20 cellular contexts compared by ENCODE assay signal in the genomic region with DNA sequence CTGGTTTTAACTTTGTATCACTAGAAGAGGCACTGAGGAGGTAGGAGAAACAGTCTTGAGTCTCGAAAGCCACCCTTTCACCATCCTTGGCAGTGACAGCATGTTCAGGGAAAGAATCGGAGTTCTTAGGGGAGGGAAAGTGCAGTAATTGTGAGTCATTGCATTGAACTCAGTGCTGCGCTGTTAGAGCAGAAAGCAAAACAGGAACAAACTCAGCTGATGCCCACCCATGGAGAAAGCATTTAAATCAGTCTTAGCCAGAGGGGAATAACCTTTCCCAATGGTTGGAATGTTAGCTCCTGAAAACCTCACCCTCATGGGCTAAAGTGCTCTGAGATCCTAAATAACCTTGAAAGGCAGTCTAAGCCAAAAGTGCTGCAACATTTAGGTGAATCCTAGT.
DNase-seq lines count a peak whose midpoint lies in the region; ATAC-seq and TF ChIP-seq lines count a peak whose summit lies in the region.
"Had no signal": no experiment of that assay in that cellular context is flagged by ENCODE, and none has a peak within 500 bp of the region (broad histone marks: within the 10 kb centered on the region; RNA-seq: fewer than 3 reads in every experiment).

No MANE protein-coding gene starts in this region.

- no peak for TF ChIP-seq POLR2A in breast epithelium (IDR thresholded peaks at IDR 0.05)

- no TSS peak for BruUV-seq in MCF 10A (replicated peaks; lab: Mats Ljungman, UMichigan)

- H3K4me3 Mint-ChIP-seq in MCF 10A (ENCODE audit: unreplicated experiment): peak overlapping the region; percentile 28

- H3K27ac Mint-ChIP-seq in MCF 10A (ENCODE audit: low read depth, unreplicated experiment): peak overlapping the region; percentile 2

- H4K20me1 ChIP-seq in smooth muscle cell (ENCODE audit: low read depth): no peaks in the 10 kb centered on the region
- H4K20me1 ChIP-seq: BLaER1 treated with 17β-estradiol and CSF1 and Interleukin-3, amounts not matched to agents 10 nM and 100 nM had no signal

- in situ Hi-C loops in astrocyte of the spinal cord (cut with HindIII; ENCODE audit: low sequenced_read_pairs): no loop called here

- POLR2A ChIA-PET in MCF 10A (lab: Yijun Ruan, JAX): no interaction called here

- no peaks in the 10 kb centered on the region for H3F3A ChIP-seq in smooth muscle cell (ENCODE audit: low read depth)

- no peaks in the 10 kb centered on the region for H3K36me3 ChIP-seq in breast epithelium
- H3K36me3 ChIP-seq in smooth muscle cell (ENCODE audit: low read depth): no peaks in the 10 kb centered on the region
- H3K36me3 ChIP-seq: BLaER1 treated with 17β-estradiol and CSF1 and Interleukin-3, amounts not matched to agents 10 nM and 100 nM; SJCRH30 had no signal

- CTCF ChIA-PET in MCF 10A (lab: Yijun Ruan, JAX): no interaction called here

- no peak for ATAC-seq in HG03045 (IDR thresholded peaks at IDR 0.05; ENCODE audit: unreplicated experiment)
- ATAC-seq: GM12878 had no signal

- intact Hi-C loops in MCF 10A (cut with micrococcal nuclease) (no loop called here), breast epithelium (cut with DNase I; ENCODE audit: low total_unique reads) (no loop called here)

- no peaks in the 10 kb centered on the region for H3K79me2 ChIP-seq in smooth muscle cell (ENCODE audit: low read depth)

- H3K4me2 ChIP-seq in smooth muscle cell: no peak overlapping the region
- H3K4me2 ChIP-seq: BLaER1 treated with 17β-estradiol and CSF1 and Interleukin-3, amounts not matched to agents 10 nM and 100 nM had no signal

- peaks cover 5% of the 10 kb centered on the region for H3K4me1 Mint-ChIP-seq in MCF 10A (ENCODE audit: insufficient read depth, unreplicated experiment)

- WGBS in smooth muscle cell (ENCODE audit: low lambda C conversion rate): 58% methylated on average over 3 of the region's 3 CpGs

- no peaks in the 10 kb centered on the region for H3K27me3 Mint-ChIP-seq in MCF 10A (ENCODE audit: insufficient read depth, unreplicated experiment)

- no peak overlapping the region for H3K9ac ChIP-seq in smooth muscle cell (ENCODE audit: low read depth)
- H3K9ac ChIP-seq: BLaER1 treated with 17β-estradiol and CSF1 and Interleukin-3, amounts not matched to agents 10 nM and 100 nM had no signal

- no peak overlapping the region for H2AFZ ChIP-seq in smooth muscle cell (ENCODE audit: low read depth)

- no peaks in the 10 kb centered on the region for H3K27me3 ChIP-seq in breast epithelium
- H3K27me3 ChIP-seq in smooth muscle cell (ENCODE audit: low read depth): no peaks in the 10 kb centered on the region
- H3K27me3 ChIP-seq: BLaER1 treated with 17β-estradiol and CSF1 and Interleukin-3, amounts not matched to agents 10 nM and 100 nM; SJCRH30 had no signal

- H3K27ac ChIP-seq in breast epithelium (no peak overlapping the region), smooth muscle cell (ENCODE audit: low read depth) (no peak overlapping the region)
- H3K27ac ChIP-seq: 22Rv1; BLaER1 treated with 17β-estradiol and CSF1 and Interleukin-3, amounts not matched to agents 10 nM and 100 nM; SJCRH30 had no signal

- DNase-seq in MCF 10A (ENCODE audit: unreplicated experiment) (peak; percentile 49), breast epithelium (ENCODE audit: low spot score in 2 of 2) (no peak), astrocyte of the spinal cord (ENCODE audit: low read depth, low spot score) (peak; percentile 0), iPS-NIHi7 (ENCODE audit: extremely low spot score) (peak; percentile 11), cortex of kidney (lab: John Stamatoyannopoulos, UW) (no peak), smooth muscle cell (lab: John Stamatoyannopoulos, UW; ENCODE audit: unreplicated experiment) (no peak), UCSD-AML1 (lab: John Stamatoyannopoulos, UW; ENCODE audit: unreplicated experiment) (no peak)
- DNase-seq: COR-L47, IMR-90, Kasumi-1, MV-4-11, NCI-H1436, NCI-H2081 treated with DMSO at 0.1 percent for 48 hours, NCI-H524, RPMI8226, SJCRH30 had no signal

- H3K9me3 ChIP-seq in breast epithelium (peaks cover 0 to 24% of the 10 kb centered on the region in 2 donors), smooth muscle cell (replicated peaks; ENCODE audit: low read depth) (no peaks in the 10 kb centered on the region)
- H3K9me3 ChIP-seq: BLaER1 treated with 17β-estradiol and CSF1 and Interleukin-3, amounts not matched to agents 10 nM and 100 nM; SJCRH30 had no signal

- no peaks in the 10 kb centered on the region for H3K36me3 Mint-ChIP-seq in MCF 10A (ENCODE audit: insufficient read depth, unreplicated experiment)

- TF ChIP-seq CTCF in MCF 10A (IDR thresholded peaks at IDR 0.05; ENCODE audit: unreplicated experiment) (no peak), breast epithelium (IDR thresholded peaks at IDR 0.05) (no peak), astrocyte of the spinal cord (IDR thresholded peaks at IDR 0.05; ENCODE audit: low read depth, low read length) (no peak), smooth muscle cell (IDR thresholded peaks at IDR 0.05; ENCODE audit: borderline replicate concordance, insufficient read depth, poor library complexity, severe bottlenecking) (no peak)

- H3K4me1 ChIP-seq in breast epithelium: no peaks in the 10 kb centered on the region
- H3K4me1 ChIP-seq in smooth muscle cell (ENCODE audit: low read depth): no peaks in the 10 kb centered on the region
- H3K4me1 ChIP-seq: BLaER1 treated with 17β-estradiol and CSF1 and Interleukin-3, amounts not matched to agents 10 nM and 100 nM; SJCRH30 had no signal

- no peaks in the 10 kb centered on the region for H3K9me3 Mint-ChIP-seq in MCF 10A (ENCODE audit: unreplicated experiment)

- H3K4me3 ChIP-seq in breast epithelium (no peak overlapping the region), astrocyte of the spinal cord (ENCODE audit: low read depth, low read length) (no peak overlapping the region), smooth muscle cell (no peak overlapping the region)
- H3K4me3 ChIP-seq: BLaER1 treated with 17β-estradiol and CSF1 and Interleukin-3, amounts not matched to agents 10 nM and 100 nM; GM12878; SJCRH30 had no signal

Comparison
In these comparisons a context has a peak if more than half of its experiments do, and no peak if none do; other contexts are left out.
1. DNase-seq: peak in MCF 10A (single experiment), astrocyte of the spinal cord (single experiment) and iPS-NIHi7 (single experiment); none in breast epithelium (0 of 2), cortex of kidney (single experiment), smooth muscle cell (single experiment) and UCSD-AML1 (single experiment).